In genomic region chr10:60605476-60605875, GRCh38 we compare ENCODE assay signal across 30 cellular contexts.
"Had no signal": no experiment of that assay in that cellular context is flagged by ENCODE, and none has a peak within 500 bp of the region (broad histone marks: within the 10 kb centered on the region; RNA-seq: fewer than 3 reads in every experiment).

No MANE protein-coding gene starts in this region.

- H3K9me3 ChIP-seq: adrenal gland, body of pancreas, breast epithelium, MG63, Peyer's patch had no signal

- H3K4me3 ChIP-seq: adrenal gland, body of pancreas, breast epithelium, MG63, Peyer's patch, SK-N-MC had no signal

- H3K4me1 ChIP-seq: adrenal gland, body of pancreas, breast epithelium, Peyer's patch had no signal

- H3K27ac ChIP-seq: adrenal gland, body of pancreas, breast epithelium, Peyer's patch, RWPE1, SK-N-MC, WERI-Rb-1 had no signal

- DNase-seq: activated CD4-positive, alpha-beta T cell treated with anti-CD3 and anti-CD28 coated beads for 1 hour; activated CD4-positive, alpha-beta T cell treated with anti-CD3 and anti-CD28 coated beads, Interleukin-2, amount 10 ng/mL, durations not matched to agents 24 days and 14 days; activated CD4-positive, alpha-beta T cell treated with anti-CD3 and anti-CD28 coated beads, Interleukin-2, amount 50 U/mL, for 4 hours; activated CD4-positive, CD25-positive, alpha-beta regulatory T cell; activated CD8-positive, alpha-beta T cell treated with anti-CD3 and anti-CD28 coated beads, Interleukin-2, amount 10 ng/mL, durations not matched to agents 7 days and 5 days; activated gamma-delta T cell treated with Interleukin-2 at 50 U/mL for 16 hours; activated naive CD4-positive, alpha-beta T cell treated with anti-CD3 and anti-CD28 coated beads for 36 hours; activated T-cell treated with anti-CD3 and anti-CD28 coated beads, Interleukin-2, amount 50 U/mL, for 4 hours; adrenal gland; body of pancreas; Kasumi-1; KG1; MG63; NCI-H1048; NCI-H1105 treated with DMSO at 0.1 percent for 48 hours; NCI-H1436; NCI-H1694; NCI-H1930; NCI-H2081 treated with DMSO at 0.1 percent for 48 hours; NCI-H345; NCI-H526; NCI-H748 treated with DMSO at 0.1 percent for 48 hours; NK-92 treated with Interleukin-12 subunit alpha and Interleukin-12 subunit beta, amount 100 ng/mL, for 24 hours; PC-3; Peyer's patch; T1000; WERI-Rb-1 had no signal

- H3K36me3 ChIP-seq: adrenal gland, breast epithelium, MG63, Peyer's patch, WERI-Rb-1 had no signal

- H3K27me3 ChIP-seq: adrenal gland, body of pancreas, breast epithelium, Peyer's patch had no signal
